Comparison of ENCODE assay signal across 20 cellular contexts in the genomic region with DNA sequence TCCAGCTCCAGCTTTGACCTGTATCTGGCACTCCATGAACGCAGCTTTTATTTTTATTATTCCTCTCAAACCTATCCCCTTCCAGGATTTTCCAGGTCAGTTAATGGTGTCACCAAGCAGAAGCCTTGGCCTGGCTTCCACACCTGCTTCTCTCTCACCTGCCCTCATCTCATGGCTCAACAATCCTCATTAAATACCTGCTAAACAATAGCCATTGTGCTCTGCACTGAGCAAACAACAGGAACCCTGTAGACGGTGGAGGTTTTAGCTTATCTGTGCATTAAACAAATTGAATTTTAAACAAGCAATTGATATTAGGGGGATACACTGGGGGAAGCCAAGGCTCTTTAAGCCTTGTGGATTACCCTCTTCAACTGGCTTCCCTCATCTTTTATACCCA. TPM values are rescaled to one million over a fixed set of nuclear protein-coding genes. Genes with fewer than 3 reads are reported as not detected.
A peak's percentile ranks its signal among the peaks of the same experiment; 100 is the strongest.
DNase-seq lines count a peak whose midpoint lies in the region; ATAC-seq, FAIRE-seq and TF ChIP-seq lines count a peak whose summit lies in the region.
"Had no signal": no experiment of that assay in that cellular context is flagged by ENCODE, and none has a peak within 500 bp of the region (broad histone marks: within the 10 kb centered on the region; RNA-seq: fewer than 3 reads in every experiment).

No MANE protein-coding gene starts in this region.

- H3K27ac ChIP-seq in kidney (ENCODE audit: low read depth in 2 of 2, low read length in 2 of 2) = no peak overlapping the region
- H3K27ac ChIP-seq: suprapubic skin had no signal

- DNase-seq in DMS153 (lab: John Stamatoyannopoulos, UW) (peak; percentile 93), NCI-H1105 treated with DMSO at 0.1 percent for 48 hours (lab: John Stamatoyannopoulos, UW) (peak; percentile 62), NCI-H345 treated with DMSO at 0.1 percent for 48 hours (lab: John Stamatoyannopoulos, UW; ENCODE audit: unreplicated experiment) (peak; percentile 85), kidney (peak; percentile 7), SHP77 (lab: John Stamatoyannopoulos, UW) (no peak), left cardiac atrium (no peak), Ammon's horn (ENCODE audit: low spot score) (no peak), ecto neural progenitor cell (ENCODE audit: low spot score) (no peak)
- DNase-seq: activated CD4-positive, alpha-beta T cell treated with anti-CD3 and anti-CD28 coated beads, Interleukin-2, amount 50 U/mL, for 4 hours; activated naive CD4-positive, alpha-beta T cell treated with anti-CD3 and anti-CD28 coated beads for 36 hours; GDM1; kidney glomerular epithelial cell; mesenchymal stem cell; NCI-H187 treated with DMSO at 0.1 percent for 48 hours; stimulated activated CD8-positive, alpha-beta memory T cell treated with anti-CD3 and anti-CD28 coated beads, Interleukin-4, amount 100 ng/mL, for 48 hours; T-cell had no signal

- no peak for ATAC-seq in left cardiac atrium
- ATAC-seq: T-cell had no signal

- H3K4me1 ChIP-seq in kidney (ENCODE audit: control insufficient read depth in 1 of 2, insufficient read depth in 1 of 2, low read depth in 1 of 2, low read length in 2 of 2) = peaks cover 0 to 3% of the 10 kb centered on the region in 2 donors

- no peak for TF ChIP-seq CTCF in kidney (IDR thresholded peaks at IDR 0.05; ENCODE audit: borderline replicate concordance, extremely low read depth, insufficient read depth)

- no peaks in the 10 kb centered on the region for H3K9me3 ChIP-seq in kidney (ENCODE audit: control insufficient read depth in 1 of 2, low read length in 2 of 2)
- H3K9me3 ChIP-seq: suprapubic skin had no signal

- no peaks in the 10 kb centered on the region for H3K36me3 ChIP-seq in kidney (ENCODE audit: control insufficient read depth in 1 of 2, insufficient read depth in 2 of 2, low read length in 2 of 2)
- H3K36me3 ChIP-seq: suprapubic skin had no signal

- intact Hi-C loops in kidney (cut with DNase I) (no loop called here), left cardiac atrium (cut with DNase I) (no loop called here)

- H3K4me3 ChIP-seq in kidney (ENCODE audit: low read length in 2 of 2) = no peak overlapping the region
- H3K4me3 ChIP-seq: suprapubic skin had no signal

- H3K9ac ChIP-seq in kidney (ENCODE audit: low read length in 2 of 2) = no peak overlapping the region

- no peak for FAIRE-seq in kidney (lab: Jason Lieb, UNC)
- FAIRE-seq: colon, endothelial cell of umbilical vein had no signal

RNA-seq across cellular contexts. Expression of a gene that starts 15.3 kb away (rescaled TPM):
- total RNA-seq in kidney (79.3 TPM), left cardiac atrium (10 to 100 TPM; 58.0 to 58.8 TPM)
- 72.4 TPM for polyA plus RNA-seq in kidney (ENCODE audit: insufficient read depth, low read depth, low replicate concordance)

RNA-seq across cellular contexts. Expression of a gene that starts 19.8 kb away (rescaled TPM):
- 8.6 TPM for total RNA-seq in kidney
- polyA plus RNA-seq in kidney (ENCODE audit: insufficient read depth, low read depth, low replicate concordance) = 0.41 TPM
- total RNA-seq in left cardiac atrium = under 1 TPM in 1 of 2 donors, not detected in 1; 0.27 TPM
- total RNA-seq: endothelial cell of umbilical vein, suprapubic skin had no signal
- polyA plus RNA-seq: endothelial cell of umbilical vein had no signal

RNA-seq across cellular contexts. Expression of a gene that starts 26.6 kb away (rescaled TPM):
- total RNA-seq in kidney (159 TPM), left cardiac atrium (10 to 100 TPM; 33.2 to 37.1 TPM)
- polyA plus RNA-seq in kidney (ENCODE audit: insufficient read depth, low read depth, low replicate concordance) = 25.5 TPM
- polyA plus RNA-seq: neural cell had no signal

RNA-seq across cellular contexts. Expression of a gene that starts 32.2 kb away (rescaled TPM):
- total RNA-seq in kidney = 0.13 TPM
- 0.28 TPM for polyA plus RNA-seq in kidney (ENCODE audit: insufficient read depth, low read depth, low replicate concordance)
- total RNA-seq in left cardiac atrium = 1 to 10 TPM in 1 of 2 donors, under 1 TPM in 1; 0.34 to 1.2 TPM
- total RNA-seq: endothelial cell of umbilical vein had no signal
- polyA plus RNA-seq: neural cell had no signal

Comparison
In these comparisons a context has a peak if more than half of its experiments do, and no peak if none do; other contexts are left out.
1. DNase-seq: peak in DMS153 (single experiment), NCI-H1105 treated with DMSO at 0.1 percent for 48 hours (single experiment), NCI-H345 treated with DMSO at 0.1 percent for 48 hours (single experiment) and kidney (single experiment); none in SHP77 (0 of 2), left cardiac atrium (single experiment), Ammon's horn (single experiment) and ecto neural progenitor cell (single experiment).